ENCODE assay signal across 24 cellular contexts in genomic region chr17:40209404-40210093, GRCh38. TPM values are rescaled to one million over a fixed set of nuclear protein-coding genes. Genes with fewer than 3 reads are reported as not detected.
DNase-seq lines count a peak whose midpoint lies in the region; ATAC-seq, FAIRE-seq and TF ChIP-seq lines count a peak whose summit lies in the region.
"Had no signal": no experiment of that assay in that cellular context is flagged by ENCODE, and none has a peak within 500 bp of the region (broad histone marks: within the 10 kb centered on the region; RNA-seq: fewer than 3 reads in every experiment).

No MANE protein-coding gene starts in this region.

- intact Hi-C loops in right cardiac atrium (cut with DNase I): loop anchor here in 1 of 4 donors (10.0 kb wide), 1 partner anchor 85 kb away; no protein-coding TSS in a partner anchor
- intact Hi-C loops in upper lobe of right lung (cut with DNase I): loop anchor here (10.0 kb wide), 1 partner anchor 85 kb away; no protein-coding TSS in a partner anchor

- no peak for TF ChIP-seq POLR2A in GM12892 (IDR thresholded peaks at IDR 0.05; ENCODE audit: low read depth, low read length)

- H3K36me3 ChIP-seq in cardiac muscle cell: no peaks in the 10 kb centered on the region
- H3K36me3 ChIP-seq in upper lobe of right lung: no peaks in the 10 kb centered on the region
- H3K36me3 ChIP-seq: breast epithelium, WERI-Rb-1 had no signal

- H3K4me3 ChIP-seq in cardiac muscle cell (no peak overlapping the region), right cardiac atrium (ENCODE audit: low read length) (no peak overlapping the region), upper lobe of right lung (no peak overlapping the region)
- H3K4me3 ChIP-seq: breast epithelium, psoas muscle, testis had no signal

- no peak for FAIRE-seq in GM12892 (lab: Jason Lieb, UNC)
- FAIRE-seq: GM18507 had no signal

- ATAC-seq in right cardiac atrium (no peak), upper lobe of right lung (peak; percentile 25), HG02642 (IDR thresholded peaks at IDR 0.05; ENCODE audit: poor library complexity, unreplicated experiment) (no peak)
- ATAC-seq: activated T-cell treated with anti-CD3 and anti-CD28 coated beads, Interleukin-2, amount 50 U/mL, for 4 hours; psoas muscle had no signal

- H3K9me3 ChIP-seq in cardiac muscle cell (ENCODE audit: low read depth): no peaks in the 10 kb centered on the region
- H3K9me3 ChIP-seq in right cardiac atrium (ENCODE audit: control insufficient read depth, low read length): no peaks in the 10 kb centered on the region
- H3K9me3 ChIP-seq in upper lobe of right lung: no peaks in the 10 kb centered on the region
- H3K9me3 ChIP-seq: breast epithelium, psoas muscle, testis had no signal

- DNase-seq in cardiac muscle cell (ENCODE audit: low read depth in 1 of 2, low spot score in 1 of 2) (peak in 1 of 2 donors; percentile 31), right cardiac atrium (no peak), amniotic epithelial cell (ENCODE audit: low read depth) (peak; percentile 37), iris pigment epithelial cell (ENCODE audit: low read depth) (peak; percentile 17), upper lobe of right lung (no peak), GM12892 (ENCODE audit: insufficient read length) (no peak)
- no peak for DNase-seq in activated CD8-positive, alpha-beta memory T cell treated with anti-CD3 and anti-CD28 coated beads for 24 hours
- DNase-seq: activated CD4-positive, alpha-beta memory T cell treated with anti-CD3 and anti-CD28 coated beads for 36 hours; activated naive CD4-positive, alpha-beta T cell treated with anti-CD3 and anti-CD28 coated beads, Interleukin-2, amount 50 U/mL, for 16 hours; activated T-cell treated with anti-CD3 and anti-CD28 coated beads, Interleukin-2, amount 50 U/mL, for 4 hours; CD4-positive, CD25-positive, alpha-beta regulatory T cell; DMS53; H9; naive B cell; NCI-H2081 treated with DMSO at 0.1 percent for 48 hours; NCI-H526; psoas muscle; Right ventricle myocardium superior; testis had no signal

- 55% methylated on average over 2 of the region's 2 CpGs for WGBS in right cardiac atrium

- TF ChIP-seq CTCF in cardiac muscle cell (IDR thresholded peaks at IDR 0.05; ENCODE audit: low read depth, low read length) (no peak), upper lobe of right lung (IDR thresholded peaks at IDR 0.05) (no peak)

- peak overlapping the region; percentile 71 for H3K27ac ChIP-seq in cardiac muscle cell
- H3K27ac ChIP-seq in right cardiac atrium (ENCODE audit: low read length): no peak overlapping the region
- no peak overlapping the region for H3K27ac ChIP-seq in upper lobe of right lung
- H3K27ac ChIP-seq: 22Rv1, breast epithelium, psoas muscle, testis, WERI-Rb-1 had no signal

- H3K4me1 ChIP-seq in cardiac muscle cell (ENCODE audit: low read depth) (peaks cover 7% of the 10 kb centered on the region), right cardiac atrium (ENCODE audit: control insufficient read depth, insufficient read depth, low read length) (no peaks in the 10 kb centered on the region), upper lobe of right lung (no peaks in the 10 kb centered on the region)
- H3K4me1 ChIP-seq: breast epithelium, psoas muscle, testis had no signal

- H3K27me3 ChIP-seq in cardiac muscle cell (no peaks in the 10 kb centered on the region), right cardiac atrium (ENCODE audit: control insufficient read depth, insufficient read depth) (no peaks in the 10 kb centered on the region), upper lobe of right lung (no peaks in the 10 kb centered on the region)
- H3K27me3 ChIP-seq: breast epithelium, testis had no signal

RNA-seq across cellular contexts. Expression of gene WIPF2, which starts 9.6 kb away (rescaled TPM):
- total RNA-seq in cardiac muscle cell (7.1 and 9.5 TPM in 2 replicates), right cardiac atrium (10 to 100 TPM; 11.1 to 14.6 (median 13.5) TPM), upper lobe of right lung (38.3 TPM)
- polyA plus RNA-seq in cardiac muscle cell (20.0 and 21.8 TPM in 2 replicates), right cardiac atrium (8.2 TPM)
- polyA plus RNA-seq in GM12892 (2012; ENCODE audit: missing spikeins): 10.9 TPM

RNA-seq across cellular contexts. Expression of gene RAPGEFL1, which starts 32.3 kb away (rescaled TPM):
- total RNA-seq in cardiac muscle cell (7.1 and 12.2 TPM in 2 replicates), right cardiac atrium (1 to 10 TPM; 2.7 to 5.6 (median 4.1) TPM), upper lobe of right lung (10.2 TPM)
- polyA plus RNA-seq in cardiac muscle cell (10.1 and 10.6 TPM in 2 replicates), right cardiac atrium (3.8 TPM)
- polyA plus RNA-seq in GM12892 (2012; ENCODE audit: missing spikeins): 4.1 TPM

Comparison
In these comparisons a context has a peak if more than half of its experiments do, and no peak if none do; other contexts are left out.
1. DNase-seq: peak in amniotic epithelial cell (single experiment) and iris pigment epithelial cell (single experiment); none in right cardiac atrium (0 of 3), upper lobe of right lung (single experiment), GM12892 (single experiment) and activated CD8-positive, alpha-beta memory T cell treated with anti-CD3 and anti-CD28 coated beads for 24 hours (single experiment).